ENCODE assay signal across 8 cellular contexts in genomic region chr13:110561335-110562033, GRCh38. TPM values are rescaled to one million over a fixed set of nuclear protein-coding genes. Genes with fewer than 3 reads are reported as not detected.
DNase-seq lines count a peak whose midpoint lies in the region; ATAC-seq and TF ChIP-seq lines count a peak whose summit lies in the region.

A gene with protein sequence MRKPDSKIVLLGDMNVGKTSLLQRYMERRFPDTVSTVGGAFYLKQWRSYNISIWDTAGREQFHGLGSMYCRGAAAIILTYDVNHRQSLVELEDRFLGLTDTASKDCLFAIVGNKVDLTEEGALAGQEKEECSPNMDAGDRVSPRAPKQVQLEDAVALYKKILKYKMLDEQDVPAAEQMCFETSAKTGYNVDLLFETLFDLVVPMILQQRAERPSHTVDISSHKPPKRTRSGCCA (minus strand): TSS chr13:110561722. CDS start chr13:110561519, 203 bp downstream.

- no peak within 1 kb of the TSS; the same call in 1 of the 2 replicates for H3K27ac ChIP-seq in DND-41 (ENCODE audit: low read length)
- H3K27ac ChIP-seq in heart right ventricle: peak within 1 kb of the TSS; percentile 82 to 98 (median 95)
- peak within 1 kb of the TSS; percentile 94 for H3K27ac ChIP-seq in upper lobe of right lung

- peaks cover 9% of the 10 kb centered on the region for H4K20me1 ChIP-seq in DND-41 (ENCODE audit: insufficient read depth, low read length)

- H3K36me3 ChIP-seq in DND-41 (ENCODE audit: insufficient read depth, low read length): no peaks in the 10 kb centered on the region; the same call in 1 of the 2 replicates
- H3K36me3 ChIP-seq in adipocyte (ENCODE audit: control insufficient read depth, insufficient read depth, low read length, severe bottlenecking): peaks cover 13% of the 10 kb centered on the region
- peaks cover 0 to 15% (median 0%) of the 10 kb centered on the region in 9 donors for H3K36me3 ChIP-seq in heart right ventricle
- no peaks in the 10 kb centered on the region for H3K36me3 ChIP-seq in upper lobe of right lung

- H3K27me3 Mint-ChIP-seq in progenitor cell of endocrine pancreas: peaks cover 47% of the 10 kb centered on the region

- peaks cover 13% of the 10 kb centered on the region for H3K4me1 Mint-ChIP-seq in progenitor cell of endocrine pancreas (ENCODE audit: low read depth)

- peak within 1 kb of the TSS; percentile 85 for H3K4me3 Mint-ChIP-seq in progenitor cell of endocrine pancreas (ENCODE audit: low read depth)

- no peaks in the 10 kb centered on the region for H3K79me2 ChIP-seq in DND-41 (ENCODE audit: insufficient read depth, low read length)

- H2AFZ ChIP-seq in DND-41 (ENCODE audit: low read depth, low read length): peak within 1 kb of the TSS; percentile 80

- H3K27me3 ChIP-seq in DND-41 (ENCODE audit: insufficient read depth, low read length, poor library complexity): peaks cover 38% of the 10 kb centered on the region
- no peaks in the 10 kb centered on the region for H3K27me3 ChIP-seq in adipocyte (replicated peaks; ENCODE audit: control insufficient read depth, insufficient read depth, low read length)
- no peaks in the 10 kb centered on the region for H3K27me3 ChIP-seq in heart right ventricle
- H3K27me3 ChIP-seq in upper lobe of right lung: no peaks in the 10 kb centered on the region

- DNase-seq in DND-41 (peak; percentile 78), HuH-7.5 (ENCODE audit: low spot score) (peak; percentile 64), SKM-1 treated with dmso at 0.1 percent for 144 hours (lab: John Stamatoyannopoulos, UW; ENCODE audit: unreplicated experiment) (peak; percentile 78), adipocyte (ENCODE audit: low read depth) (peak; percentile 96), heart right ventricle (peak; percentile 90 to 91), progenitor cell of endocrine pancreas (ENCODE audit: low spot score, unreplicated experiment) (peak; percentile 57), upper lobe of right lung (peak; percentile 95)

- H3K4me1 ChIP-seq in DND-41 (ENCODE audit: insufficient read depth, low read length): peaks cover 31% of the 10 kb centered on the region
- peaks cover 24% of the 10 kb centered on the region for H3K4me1 ChIP-seq in adipocyte (ENCODE audit: control insufficient read depth, insufficient read depth, low read length)
- H3K4me1 ChIP-seq in heart right ventricle: peaks cover 3 to 58% (median 35%) of the 10 kb centered on the region in 9 donors
- H3K4me1 ChIP-seq in upper lobe of right lung: peaks cover 13% of the 10 kb centered on the region

- peak within 1 kb of the TSS; percentile 55 for H3K9ac ChIP-seq in DND-41 (ENCODE audit: low read depth, low read length)
- H3K9ac ChIP-seq in adipocyte (ENCODE audit: low read length): peak within 1 kb of the TSS; percentile 93

- TF ChIP-seq CTCF in DND-41 (IDR thresholded peaks at IDR 0.05; ENCODE audit: borderline replicate concordance, extremely low read depth, low read length, poor library complexity, severe bottlenecking): no peak
- TF ChIP-seq CTCF in heart right ventricle (IDR thresholded peaks at IDR 0.05): no peak
- TF ChIP-seq CTCF in progenitor cell of endocrine pancreas (IDR thresholded peaks at IDR 0.05; ENCODE audit: unreplicated experiment): no peak
- TF ChIP-seq CTCF in upper lobe of right lung (IDR thresholded peaks at IDR 0.05): no peak

- intact Hi-C loops in heart right ventricle (cut with DNase I): loop anchor here in 6 of 10 donors (2.0 to 10.0 kb wide), 9 partner anchors 15 to 337 kb away; partner anchors contain the start of gene NAXD (in 1 of the 6)
- intact Hi-C loops in upper lobe of right lung (cut with DNase I): no loop called here

- peak within 1 kb of the TSS; percentile 95 for H3K27ac Mint-ChIP-seq in progenitor cell of endocrine pancreas

- peaks cover 2% of the 10 kb centered on the region for H3K36me3 Mint-ChIP-seq in progenitor cell of endocrine pancreas (ENCODE audit: insufficient read depth)

- H3K9me3 Mint-ChIP-seq in progenitor cell of endocrine pancreas (ENCODE audit: low read depth): peaks cover 3% of the 10 kb centered on the region

- H3K4me3 ChIP-seq in DND-41 (ENCODE audit: low read depth in 1 of 2, low read length in 2 of 2) (peak within 1 kb of the TSS; percentile 26 to 73), adipocyte (ENCODE audit: low read length) (peak within 1 kb of the TSS; percentile 91), heart right ventricle (peak within 1 kb of the TSS; percentile 63 to 97 (median 85)), upper lobe of right lung (peak within 1 kb of the TSS; percentile 92)

- 0% methylated on average over 45 to 81 of the region's 81 CpGs for WGBS in heart right ventricle, 2 donors

- H3K4me2 ChIP-seq in DND-41 (ENCODE audit: insufficient read depth, low read length): peak within 1 kb of the TSS; percentile 94

- peak; percentile 83 for ATAC-seq in DND-41 (ENCODE audit: insufficient read depth, low read depth)
- ATAC-seq in GM21528 (IDR thresholded peaks at IDR 0.05; ENCODE audit: low FRiP score, unreplicated experiment): peak; percentile 77
- peak; percentile 86 to 92 (median 88) for ATAC-seq in heart right ventricle
- ATAC-seq in upper lobe of right lung: peak; percentile 85

- no peaks in the 10 kb centered on the region for H3K9me3 ChIP-seq in DND-41 (ENCODE audit: insufficient read depth, low read length, severe bottlenecking)
- H3K9me3 ChIP-seq in adipocyte (ENCODE audit: control insufficient read depth, low read length): no peaks in the 10 kb centered on the region
- peaks cover 0 to 8% (median 0%) of the 10 kb centered on the region in 11 donors for H3K9me3 ChIP-seq in heart right ventricle
- no peaks in the 10 kb centered on the region for H3K9me3 ChIP-seq in upper lobe of right lung

RNA-seq across cellular contexts. Expression of the gene that starts here (rescaled TPM):
- total RNA-seq in heart right ventricle (10 to 100 TPM in 9 of 10 donors, 1 to 10 TPM in 1; 9.4 to 40.8 (median 12.5) TPM), progenitor cell of endocrine pancreas (3.8 and 4.0 TPM in 2 replicates), upper lobe of right lung (52.4 TPM)
- polyA plus RNA-seq in heart right ventricle: 10 to 100 TPM in 1 of 2 donors, 1 to 10 TPM in 1; 5.4 to 15.3 TPM
